Comparison of ENCODE assay signal across 32 cellular contexts in genomic region chr2:72255540-72255939, GRCh38.
"Had no signal": no experiment of that assay in that cellular context is flagged by ENCODE, and none has a peak within 500 bp of the region (broad histone marks: within the 10 kb centered on the region; RNA-seq: fewer than 3 reads in every experiment).

No MANE protein-coding gene starts in this region.

- H3K9ac ChIP-seq: KMS-11 had no signal

- H3K4me2 ChIP-seq: KMS-11 had no signal

- H3K36me3 ChIP-seq: MG63 had no signal

- DNase-seq: Karpas-422, Kasumi-1, KG1, MM.1S, MV-4-11, NCI-H1048, NCI-H1092, NCI-H1092 treated with DMSO at 0.1 percent for 48 hours, NCI-H1105, NCI-H1105 treated with DMSO at 0.1 percent for 48 hours, NCI-H1417, NCI-H1417 treated with DMSO at 0.1 percent for 48 hours, NCI-H1436, NCI-H1436 treated with DMSO at 0.1 percent for 48 hours, NCI-H146, NCI-H1694, NCI-H1694 treated with DMSO at 0.1 percent for 48 hours, NCI-H187, NCI-H187 treated with DMSO at 0.1 percent for 48 hours, NCI-H1930, NCI-H2029, NCI-H2029 treated with DMSO at 0.1 percent for 48 hours, NCI-H2081, NCI-H2081 treated with DMSO at 0.1 percent for 48 hours, NCI-H2107, NCI-H2171, NCI-H2171 treated with DMSO at 0.1 percent for 48 hours, NCI-H2227 treated with DMSO at 0.1 percent for 48 hours, NCI-H226, NCI-H345 had no signal

- H3K4me3 ChIP-seq: MG63 had no signal

- H3K27me3 ChIP-seq: MG63 had no signal

- H3K27ac ChIP-seq: KMS-11 had no signal
